In the genomic region with DNA sequence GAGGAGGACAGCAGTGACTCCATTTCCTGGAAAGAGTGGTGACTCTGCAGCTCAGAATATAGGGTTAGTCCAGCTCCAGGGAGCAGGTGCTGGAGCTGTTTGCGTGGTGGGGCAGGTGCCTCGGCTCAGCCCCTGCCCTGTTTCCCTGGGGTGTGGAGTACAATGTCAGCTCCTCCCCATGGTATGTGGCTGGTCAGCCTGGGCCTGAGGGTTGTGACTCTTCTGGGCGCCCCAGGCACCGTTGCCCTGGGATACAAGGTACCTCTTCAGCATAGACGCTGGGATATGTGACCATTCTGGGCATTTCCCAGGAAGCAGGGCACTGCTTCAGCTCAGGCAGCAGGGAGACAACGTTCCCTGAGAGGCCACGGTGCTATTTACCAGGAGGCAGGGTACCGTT, we compare ENCODE assay signal across 16 cellular contexts. TPM values are rescaled to one million over a fixed set of nuclear protein-coding genes. Genes with fewer than 3 reads are reported as not detected.
DNase-seq lines count a peak whose midpoint lies in the region; ATAC-seq, FAIRE-seq and TF ChIP-seq lines count a peak whose summit lies in the region.
"Had no signal": no experiment of that assay in that cellular context is flagged by ENCODE, and none has a peak within 500 bp of the region (broad histone marks: within the 10 kb centered on the region; RNA-seq: fewer than 3 reads in every experiment).

No MANE protein-coding gene starts in this region.

- H3K27me3 Mint-ChIP-seq in activated T-cell treated with anti-CD3 and anti-CD28 coated beads, Interleukin-2, amount 50 U/mL, for 72 hours (ENCODE audit: low read depth) = no peaks in the 10 kb centered on the region
- no peaks in the 10 kb centered on the region for H3K27me3 Mint-ChIP-seq in activated T-cell treated with anti-CD3 and anti-CD28 coated beads, Interleukin-2, amount 50 U/mL, for 4 hours (ENCODE audit: low read depth)
- no peaks in the 10 kb centered on the region for H3K27me3 Mint-ChIP-seq in activated CD8-positive, alpha-beta T cell treated with anti-CD3 and anti-CD28 coated beads for 36 hours
- H3K27me3 Mint-ChIP-seq: CD8-positive, alpha-beta memory T cell; IgD-negative memory B cell had no signal

- H3K27me3 ChIP-seq in H1 (replicated peaks in 1 of 4; ENCODE audit: control insufficient read depth in 3 of 4, extremely low read depth in 1 of 4, insufficient read depth in 3 of 4, low read length in 3 of 4) (no peaks in the 10 kb centered on the region), trophoblast cell (ENCODE audit: insufficient read depth, low read length) (no peaks in the 10 kb centered on the region)
- H3K27me3 ChIP-seq: BLaER1 had no signal

- no peak for ATAC-seq in activated T-cell treated with anti-CD3 and anti-CD28 coated beads, Interleukin-2, amount 50 U/mL, for 72 hours (replicated peaks in 1 of 2)
- ATAC-seq in activated T-cell treated with anti-CD3 and anti-CD28 coated beads, Interleukin-2, amount 50 U/mL, for 4 hours = no peak
- no peak for ATAC-seq in activated CD8-positive, alpha-beta T cell treated with anti-CD3 and anti-CD28 coated beads for 36 hours

- H3K23ac ChIP-seq in H1 (ENCODE audit: insufficient read length) = no peak overlapping the region
- no peak overlapping the region for H3K23ac ChIP-seq in trophoblast cell (ENCODE audit: low read length)

- CTCF ChIA-PET in H1 (lab: Charles Lee; ENCODE audit: partially characterized antibody) = interaction anchor here (1.2 kb wide), 1 partner anchor 70 kb away, joined by 4 read pairs; no protein-coding TSS in a partner anchor
- CTCF ChIA-PET in activated CD8-positive, alpha-beta T cell treated with anti-CD3 and anti-CD28 coated beads for 36 hours (lab: Charles Lee) = interaction anchor here (1.0 kb wide), 1 partner anchor 69 kb away, joined by 3 read pairs; no protein-coding TSS in a partner anchor

- FAIRE-seq in H1 (lab: Jason Lieb, UNC) = no peak
- FAIRE-seq: GM12892, H54 had no signal

- no peak overlapping the region for H3K56ac ChIP-seq in H1 (replicated peaks; ENCODE audit: insufficient read length, low read depth, low read length)

- intact Hi-C loops in activated CD8-positive, alpha-beta T cell treated with anti-CD3 and anti-CD28 coated beads for 36 hours (cut with micrococcal nuclease) = no loop called here

- no peak overlapping the region for H3K4ac ChIP-seq in H1 (replicated peaks; ENCODE audit: insufficient read length, low read depth, low read length)
- no peak overlapping the region for H3K4ac ChIP-seq in trophoblast cell (ENCODE audit: low read depth, low read length)

- no peak overlapping the region for H4K5ac ChIP-seq in H1 (ENCODE audit: insufficient read length, low read depth, low read length)

- no peak for DNase-seq in activated T-cell treated with anti-CD3 and anti-CD28 coated beads, Interleukin-2, amount 50 U/mL, for 72 hours
- no peak for DNase-seq in activated T-cell treated with anti-CD3 and anti-CD28 coated beads, Interleukin-2, amount 50 U/mL, for 4 hours
- DNase-seq in H1 (ENCODE audit: low read depth in 1 of 2, low spot score in 2 of 2) (no peak), trophoblast cell (peak; percentile 59 to 62), NCI-H345 (lab: John Stamatoyannopoulos, UW) (no peak)
- no peak for DNase-seq in activated CD8-positive, alpha-beta T cell treated with anti-CD3 and anti-CD28 coated beads for 36 hours
- DNase-seq: AML-193; CD8-positive, alpha-beta memory T cell; DND-41; GDM1 had no signal

- H3K27ac ChIP-seq in H1 (ENCODE audit: low read depth, low read length) (no peak overlapping the region; the same call in 1 of the 2 replicates), trophoblast cell (ENCODE audit: low read depth, low read length) (no peak overlapping the region)
- H3K27ac ChIP-seq: 22Rv1, BLaER1 had no signal

- H4K8ac ChIP-seq in H1 (ENCODE audit: extremely low read depth, insufficient read depth, low read length) (no peak overlapping the region), trophoblast cell (ENCODE audit: low read depth, low read length) (no peak overlapping the region)

- peaks cover 10 to 18% of the 10 kb centered on the region in 2 experiments for H4K20me1 ChIP-seq in H1 (replicated peaks in 1 of 2; ENCODE audit: control insufficient read depth in 1 of 2, insufficient read depth in 2 of 2, low read length in 2 of 2)

- no peaks in the 10 kb centered on the region for H3K23me2 ChIP-seq in H1 (ENCODE audit: low read depth, low read length)

- H2BK12ac ChIP-seq in H1 (ENCODE audit: low read depth, low read length) (no peak overlapping the region), trophoblast cell (ENCODE audit: low read length) (no peak overlapping the region)

- H3K4me2 ChIP-seq in H1 (ENCODE audit: insufficient read depth in 1 of 2, low read depth in 2 of 2, low read length in 2 of 2) = no peak overlapping the region
- H3K4me2 ChIP-seq in trophoblast cell (ENCODE audit: low read length) = no peak overlapping the region
- H3K4me2 ChIP-seq: BLaER1 had no signal

- no peak overlapping the region for H2AK5ac ChIP-seq in H1 (ENCODE audit: low read depth, low read length)
- no peak overlapping the region for H2AK5ac ChIP-seq in trophoblast cell (ENCODE audit: low read length)

- H4K91ac ChIP-seq in H1 (replicated peaks; ENCODE audit: insufficient read length, low read length) = no peak overlapping the region
- H4K91ac ChIP-seq in trophoblast cell (ENCODE audit: low read depth, low read length) = no peak overlapping the region

- H3K79me2 ChIP-seq in H1 (ENCODE audit: control insufficient read depth in 1 of 2, insufficient read depth in 2 of 2, low read length in 2 of 2) (peaks cover 0 to 45% of the 10 kb centered on the region in 2 experiments; a peak in 3 of 4 replicates), trophoblast cell (ENCODE audit: control insufficient read depth, insufficient read depth, low read length, poor library complexity) (no peaks in the 10 kb centered on the region)

- H3K9ac ChIP-seq in H1 (replicated peaks in 1 of 4; ENCODE audit: extremely low read depth in 1 of 4, low read depth in 3 of 4, low read length in 3 of 4) (no peak overlapping the region), trophoblast cell (ENCODE audit: low read length) (no peak overlapping the region)
- H3K9ac ChIP-seq: BLaER1 had no signal

- H3K4me3 Mint-ChIP-seq in activated T-cell treated with anti-CD3 and anti-CD28 coated beads, Interleukin-2, amount 50 U/mL, for 72 hours = no peak overlapping the region
- H3K4me3 Mint-ChIP-seq in activated T-cell treated with anti-CD3 and anti-CD28 coated beads, Interleukin-2, amount 50 U/mL, for 4 hours = no peak overlapping the region
- H3K4me3 Mint-ChIP-seq in activated CD8-positive, alpha-beta T cell treated with anti-CD3 and anti-CD28 coated beads for 36 hours = no peak overlapping the region
- H3K4me3 Mint-ChIP-seq: CD8-positive, alpha-beta memory T cell; IgD-negative memory B cell had no signal

- no peak for TF ChIP-seq POLR2A in H1 (IDR thresholded peaks at IDR 0.05; ENCODE audit: control extremely low read depth in 1 of 2, low read depth in 2 of 2, low read length in 2 of 2)

- peaks cover 6% of the 10 kb centered on the region for H3K79me1 ChIP-seq in H1 (ENCODE audit: low read depth, low read length)
- H3K79me1 ChIP-seq in trophoblast cell (ENCODE audit: low read length) = no peaks in the 10 kb centered on the region

- peak overlapping the region; percentile 33 for H3K27ac Mint-ChIP-seq in activated T-cell treated with anti-CD3 and anti-CD28 coated beads, Interleukin-2, amount 50 U/mL, for 72 hours
- no peak overlapping the region for H3K27ac Mint-ChIP-seq in activated CD8-positive, alpha-beta T cell treated with anti-CD3 and anti-CD28 coated beads for 36 hours
- H3K27ac Mint-ChIP-seq: IgD-negative memory B cell had no signal

- H2AFZ ChIP-seq in H1 (ENCODE audit: low read length) (no peak overlapping the region), trophoblast cell (ENCODE audit: insufficient read depth, low read length, poor library complexity) (no peak overlapping the region)

- 87% methylated on average over 8 of the region's 8 CpGs; no CpG with 5 or more reads in 1 of the 2 experiments for WGBS in H1 (ENCODE audit: extremely low coverage in 1 of 2, insufficient coverage in 1 of 2, insufficient read length in 1 of 2, insufficient replicate concordance in 2 of 2, low coverage in 1 of 2, low lambda C conversion rate in 2 of 2, missing lambda C conversion rate in 1 of 2), 2 experiments
- WGBS in trophoblast cell (ENCODE audit: extremely low coverage, insufficient coverage, insufficient read length) = no CpG with 5 or more reads among the region's 8 CpGs

- POLR2A ChIA-PET in H1 (lab: Charles Lee; ENCODE audit: partially characterized antibody) = interaction anchor here (0.9 to 4.0 kb wide), 9 partner anchors 9 to 173 kb away, joined by 3 to 28 read pairs (median 5); a partner anchor contains a TSS
- POLR2A ChIA-PET in activated CD8-positive, alpha-beta T cell treated with anti-CD3 and anti-CD28 coated beads for 36 hours (lab: Charles Lee) = interaction anchor here (0.7 to 2.7 kb wide), 6 partner anchors 10 to 55 kb away, joined by 3 to 18 read pairs (median 8); no protein-coding TSS in a partner anchor

- H3K9me3 ChIP-seq in H1 (ENCODE audit: insufficient read depth in 2 of 2, low read depth in 1 of 2, low read length in 1 of 2) (no peaks in the 10 kb centered on the region; a peak in 1 of 4 replicates), trophoblast cell (ENCODE audit: insufficient read depth, low read depth, low read length) (peaks cover 1% of the 10 kb centered on the region)
- H3K9me3 ChIP-seq: Caco-2 had no signal

- H2BK5ac ChIP-seq in H1 (ENCODE audit: low read depth, low read length) = no peak overlapping the region
- no peak overlapping the region for H2BK5ac ChIP-seq in trophoblast cell (ENCODE audit: low read depth, low read length, poor library complexity)

- H3K18ac ChIP-seq in H1 (ENCODE audit: extremely low read depth, low read length) (no peak overlapping the region), trophoblast cell (ENCODE audit: low read length) (no peak overlapping the region)

- no peak for TF ChIP-seq CTCF in H1 (IDR thresholded peaks at IDR 0.05; ENCODE audit: control extremely low read depth in 1 of 3, insufficient read depth in 1 of 3, low read depth in 1 of 3, low read length in 3 of 3)
- TF ChIP-seq CTCF in activated CD8-positive, alpha-beta T cell treated with anti-CD3 and anti-CD28 coated beads for 36 hours (IDR thresholded peaks at IDR 0.05) = no peak

- H3K4me1 ChIP-seq in H1 (replicated peaks in 1 of 4; ENCODE audit: control insufficient read depth in 3 of 4, insufficient read depth in 4 of 4, low read length in 3 of 4) = no peaks in the 10 kb centered on the region
- H3K4me1 ChIP-seq in trophoblast cell (ENCODE audit: control insufficient read depth in 1 of 2, insufficient read depth in 2 of 2, low read length in 2 of 2) = no peaks in the 10 kb centered on the region
- H3K4me1 ChIP-seq: BLaER1, Caco-2 had no signal

- H3K36me3 ChIP-seq in H1 (ENCODE audit: control insufficient read depth in 2 of 4, insufficient read depth in 4 of 4, low read length in 3 of 4) (peaks cover 46 to 96% (median 74%) of the 10 kb centered on the region in 4 experiments), trophoblast cell (ENCODE audit: control insufficient read depth in 1 of 2, insufficient read depth in 2 of 2, low read length in 2 of 2) (peaks cover 56 to 69% of the 10 kb centered on the region in 2 experiments)

- H2BK15ac ChIP-seq in H1 (ENCODE audit: low read length) = no peak overlapping the region

- H3K4me3 ChIP-seq in H1 (ENCODE audit: extremely low read depth in 1 of 4, insufficient read depth in 2 of 4, low read depth in 3 of 4, low read length in 4 of 4) = no peak overlapping the region
- H3K4me3 ChIP-seq in trophoblast cell (ENCODE audit: low read depth, low read length) = no peak overlapping the region
- H3K4me3 ChIP-seq: BLaER1 had no signal

- no peak overlapping the region for H3K14ac ChIP-seq in H1 (ENCODE audit: insufficient read length)
- no peak overlapping the region for H3K14ac ChIP-seq in trophoblast cell (ENCODE audit: low read length)

- no peak overlapping the region for H2BK120ac ChIP-seq in H1 (replicated peaks; ENCODE audit: low read depth, low read length)
- H2BK120ac ChIP-seq in trophoblast cell (ENCODE audit: insufficient read depth, low read length, poor library complexity) = no peak overlapping the region

- H3K9me3 Mint-ChIP-seq in activated T-cell treated with anti-CD3 and anti-CD28 coated beads, Interleukin-2, amount 50 U/mL, for 72 hours = no peaks in the 10 kb centered on the region
- H3K9me3 Mint-ChIP-seq in activated T-cell treated with anti-CD3 and anti-CD28 coated beads, Interleukin-2, amount 50 U/mL, for 4 hours = peaks cover 19% of the 10 kb centered on the region
- peaks cover 8% of the 10 kb centered on the region for H3K9me3 Mint-ChIP-seq in activated CD8-positive, alpha-beta T cell treated with anti-CD3 and anti-CD28 coated beads for 36 hours

- no peak overlapping the region for H2BK20ac ChIP-seq in H1 (ENCODE audit: low read length)

- no peak for TF ChIP-seq EP300 in H1 (IDR thresholded peaks at IDR 0.05; ENCODE audit: borderline replicate concordance in 1 of 2, low read depth in 2 of 2, low read length in 2 of 2)

- H3K4me1 Mint-ChIP-seq in activated T-cell treated with anti-CD3 and anti-CD28 coated beads, Interleukin-2, amount 50 U/mL, for 72 hours (ENCODE audit: low read depth) = peaks cover 9% of the 10 kb centered on the region
- H3K4me1 Mint-ChIP-seq in activated T-cell treated with anti-CD3 and anti-CD28 coated beads, Interleukin-2, amount 50 U/mL, for 4 hours (ENCODE audit: low read depth) = peaks cover 8% of the 10 kb centered on the region
- H3K4me1 Mint-ChIP-seq in activated CD8-positive, alpha-beta T cell treated with anti-CD3 and anti-CD28 coated beads for 36 hours (ENCODE audit: low read depth) = peaks cover 25% of the 10 kb centered on the region

- peaks cover 30 to 60% of the 10 kb centered on the region in 2 donors for H3K36me3 Mint-ChIP-seq in activated T-cell treated with anti-CD3 and anti-CD28 coated beads, Interleukin-2, amount 50 U/mL, for 72 hours (ENCODE audit: insufficient read depth in 2 of 2)
- H3K36me3 Mint-ChIP-seq in activated T-cell treated with anti-CD3 and anti-CD28 coated beads, Interleukin-2, amount 50 U/mL, for 4 hours (ENCODE audit: insufficient read depth) = peaks cover 67% of the 10 kb centered on the region
- H3K36me3 Mint-ChIP-seq in activated CD8-positive, alpha-beta T cell treated with anti-CD3 and anti-CD28 coated beads for 36 hours (ENCODE audit: low read depth) = peaks cover 76% of the 10 kb centered on the region

- TF ChIP-seq RAD21 in H1 (IDR thresholded peaks at IDR 0.05 in 1 of 2, conservative IDR thresholded peaks at IDR 0.05 in 1 of 2; ENCODE audit: low read depth in 2 of 2, low read length in 2 of 2) = no peak

- no peak overlapping the region for H4K12ac ChIP-seq in trophoblast cell (ENCODE audit: low read depth, low read length)

RNA-seq across cellular contexts. Expression of a gene that starts 16.1 kb away (rescaled TPM):
- total RNA-seq in activated T-cell treated with anti-CD3 and anti-CD28 coated beads, Interleukin-2, amount 50 U/mL, for 72 hours = 10 to 100 TPM; 76.9 to 78.1 TPM
- 100 to 1,000 TPM; 223 to 244 (median 226) TPM for total RNA-seq in activated T-cell treated with anti-CD3 and anti-CD28 coated beads, Interleukin-2, amount 50 U/mL, for 4 hours
- 89.2 and 98.1 TPM in 2 replicates for total RNA-seq in H1 (2021; fragmentation: NEBNext Ultra II Directional; extraction: Animal tissue kit (Norgen Biotek cat#: 25700))
- polyA plus RNA-seq in H1 (2011; rRNA removed) = 15.5 and 16.9 TPM in 2 replicates
- polyA plus RNA-seq in H1 (2011; cell fraction: cytosol; rRNA removed) = 39.6 TPM
- 31.4 TPM for polyA plus RNA-seq in H1 (2011; cell fraction: nucleus; rRNA removed)
- polyA plus RNA-seq in H1 (2012, experiment 1 of 2) = 62.2 to 74.1 TPM (median 65.8 TPM) in 4 replicates
- 2.7 TPM for polyA plus RNA-seq in H1 (2012, experiment 2 of 2)
- 43.9 TPM for polyA plus RNA-seq in H1 (2013, experiment 1 of 2)
- polyA plus RNA-seq in H1 (2013, experiment 2 of 2) = 43.8 TPM
- polyA minus RNA-seq in H1 (2011; rRNA and poly(A)+ RNA removed) = 46.1 and 49.7 TPM in 2 replicates
- 27.1 TPM for polyA minus RNA-seq in H1 (2011; cell fraction: cytosol; rRNA and poly(A)+ RNA removed)
- polyA minus RNA-seq in H1 (2011; cell fraction: nucleus; rRNA and poly(A)+ RNA removed) = 63.6 TPM
- 43.9 and 45.1 TPM in 2 replicates for polyA plus RNA-seq in trophoblast cell (2013)
- total RNA-seq in activated CD8-positive, alpha-beta T cell treated with anti-CD3 and anti-CD28 coated beads for 36 hours = 100 to 1,000 TPM; 119 to 128 TPM

RNA-seq across cellular contexts. Expression of a gene that starts 21.4 kb away (rescaled TPM):
- not detected for total RNA-seq in activated T-cell treated with anti-CD3 and anti-CD28 coated beads, Interleukin-2, amount 50 U/mL, for 72 hours
- total RNA-seq in activated T-cell treated with anti-CD3 and anti-CD28 coated beads, Interleukin-2, amount 50 U/mL, for 4 hours = not detected
- not detected in 2 replicates for total RNA-seq in H1 (2021; fragmentation: NEBNext Ultra II Directional; extraction: Animal tissue kit (Norgen Biotek cat#: 25700))
- not detected in 2 replicates for polyA plus RNA-seq in H1 (2011; rRNA removed)
- not detected for polyA plus RNA-seq in H1 (2011; cell fraction: cytosol; rRNA removed)
- not detected for polyA plus RNA-seq in H1 (2011; cell fraction: nucleus; rRNA removed)
- polyA plus RNA-seq in H1 (2012, experiment 1 of 2) = not detected in 4 replicates
- not detected for polyA plus RNA-seq in H1 (2012, experiment 2 of 2)
- not detected for polyA plus RNA-seq in H1 (2013, experiment 1 of 2)
- not detected for polyA plus RNA-seq in H1 (2013, experiment 2 of 2)
- not detected in 2 replicates for polyA minus RNA-seq in H1 (2011; rRNA and poly(A)+ RNA removed)
- polyA minus RNA-seq in H1 (2011; cell fraction: cytosol; rRNA and poly(A)+ RNA removed) = not detected
- polyA minus RNA-seq in H1 (2011; cell fraction: nucleus; rRNA and poly(A)+ RNA removed) = not detected
- polyA plus RNA-seq in trophoblast cell (2013) = not detected in 2 replicates
- total RNA-seq in activated CD8-positive, alpha-beta T cell treated with anti-CD3 and anti-CD28 coated beads for 36 hours = not detected
- total RNA-seq: Caco-2; CD8-positive, alpha-beta memory T cell had no signal
- polyA plus RNA-seq: CD8-positive, alpha-beta memory T cell; IgD-negative memory B cell had no signal

RNA-seq across cellular contexts. Expression of a gene that starts 44.6 kb away (rescaled TPM):
- 10 to 100 TPM; 37.4 to 46.7 TPM for total RNA-seq in activated T-cell treated with anti-CD3 and anti-CD28 coated beads, Interleukin-2, amount 50 U/mL, for 72 hours
- total RNA-seq in activated T-cell treated with anti-CD3 and anti-CD28 coated beads, Interleukin-2, amount 50 U/mL, for 4 hours = 10 to 100 TPM; 38.9 to 46.8 (median 44.6) TPM
- total RNA-seq in H1 (2021; fragmentation: NEBNext Ultra II Directional; extraction: Animal tissue kit (Norgen Biotek cat#: 25700)) = 56.6 and 60.5 TPM in 2 replicates
- 20.4 and 35.3 TPM in 2 replicates for polyA plus RNA-seq in H1 (2011; rRNA removed)
- polyA plus RNA-seq in H1 (2011; cell fraction: cytosol; rRNA removed) = 47.1 TPM
- polyA plus RNA-seq in H1 (2011; cell fraction: nucleus; rRNA removed) = 19.8 TPM
- polyA plus RNA-seq in H1 (2012, experiment 1 of 2) = 37.1 to 68.8 TPM (median 43.5 TPM) in 4 replicates
- 9.1 TPM for polyA plus RNA-seq in H1 (2012, experiment 2 of 2)
- polyA plus RNA-seq in H1 (2013, experiment 1 of 2) = 80.6 TPM
- polyA plus RNA-seq in H1 (2013, experiment 2 of 2) = 85.9 TPM
- 23.5 and 30.0 TPM in 2 replicates for polyA minus RNA-seq in H1 (2011; rRNA and poly(A)+ RNA removed)
- polyA minus RNA-seq in H1 (2011; cell fraction: cytosol; rRNA and poly(A)+ RNA removed) = 14.5 TPM
- 33.2 TPM for polyA minus RNA-seq in H1 (2011; cell fraction: nucleus; rRNA and poly(A)+ RNA removed)
- polyA plus RNA-seq in trophoblast cell (2013) = 144 and 145 TPM in 2 replicates
- total RNA-seq in activated CD8-positive, alpha-beta T cell treated with anti-CD3 and anti-CD28 coated beads for 36 hours = 10 to 100 TPM; 67.7 to 69.5 TPM

RNA-seq across cellular contexts. Expression of a gene that starts 51.9 kb away (rescaled TPM):
- 10 to 100 TPM; 18.1 to 18.7 TPM for total RNA-seq in activated T-cell treated with anti-CD3 and anti-CD28 coated beads, Interleukin-2, amount 50 U/mL, for 72 hours
- total RNA-seq in activated T-cell treated with anti-CD3 and anti-CD28 coated beads, Interleukin-2, amount 50 U/mL, for 4 hours = 10 to 100 TPM; 10.5 to 13.5 (median 12.2) TPM
- total RNA-seq in H1 (2021; fragmentation: NEBNext Ultra II Directional; extraction: Animal tissue kit (Norgen Biotek cat#: 25700)) = 10.5 and 12.0 TPM in 2 replicates
- polyA plus RNA-seq in H1 (2011; rRNA removed) = 9.6 and 10.1 TPM in 2 replicates
- 9.6 TPM for polyA plus RNA-seq in H1 (2011; cell fraction: cytosol; rRNA removed)
- 11.9 TPM for polyA plus RNA-seq in H1 (2011; cell fraction: nucleus; rRNA removed)
- 7.4 to 8.7 TPM (median 8.0 TPM) in 4 replicates for polyA plus RNA-seq in H1 (2012, experiment 1 of 2)
- polyA plus RNA-seq in H1 (2012, experiment 2 of 2) = 1.5 TPM
- polyA plus RNA-seq in H1 (2013, experiment 1 of 2) = 4.4 TPM
- 4.6 TPM for polyA plus RNA-seq in H1 (2013, experiment 2 of 2)
- polyA minus RNA-seq in H1 (2011; rRNA and poly(A)+ RNA removed) = 30.8 and 33.1 TPM in 2 replicates
- 7.4 TPM for polyA minus RNA-seq in H1 (2011; cell fraction: cytosol; rRNA and poly(A)+ RNA removed)
- 14.6 TPM for polyA minus RNA-seq in H1 (2011; cell fraction: nucleus; rRNA and poly(A)+ RNA removed)
- 11.1 and 11.3 TPM in 2 replicates for polyA plus RNA-seq in trophoblast cell (2013)
- 10 to 100 TPM; 17.2 to 17.9 TPM for total RNA-seq in activated CD8-positive, alpha-beta T cell treated with anti-CD3 and anti-CD28 coated beads for 36 hours

Comparison
In these comparisons a context has a peak if more than half of its experiments do, and no peak if none do; other contexts are left out.
1. DNase-seq: peak in trophoblast cell (2 of 2); none in activated T-cell treated with anti-CD3 and anti-CD28 coated beads, Interleukin-2, amount 50 U/mL, for 72 hours (0 of 2), activated T-cell treated with anti-CD3 and anti-CD28 coated beads, Interleukin-2, amount 50 U/mL, for 4 hours (single experiment), H1 (0 of 2), activated CD8-positive, alpha-beta T cell treated with anti-CD3 and anti-CD28 coated beads for 36 hours (single experiment) and NCI-H345 (single experiment).